22 cellular contexts compared by ENCODE assay signal in genomic region chr4:179029683-179030082, GRCh38.
"Had no signal": no experiment of that assay in that cellular context is flagged by ENCODE, and none has a peak within 500 bp of the region (broad histone marks: within the 10 kb centered on the region; RNA-seq: fewer than 3 reads in every experiment).

No MANE protein-coding gene starts in this region.

- ATAC-seq: effector memory CD8-positive, alpha-beta T cell; esophagus mucosa; foreskin keratinocyte; gastrocnemius medialis; gastroesophageal sphincter; heart left ventricle; heart right ventricle had no signal

- H3K27ac Mint-ChIP-seq: dendritic cell treated with granulocyte-macrophage colony-stimulating factor and Interleukin-4, amounts not matched to agents 40 ng/mL and 50 ng/mL, for 4 days; effector memory CD8-positive, alpha-beta T cell; endodermal cell had no signal

- H3K4me3 Mint-ChIP-seq: dendritic cell treated with granulocyte-macrophage colony-stimulating factor and Interleukin-4, amounts not matched to agents 40 ng/mL and 50 ng/mL, for 4 days; effector memory CD8-positive, alpha-beta T cell; endodermal cell had no signal

- DNase-seq: colonic mucosa; cortex of kidney; dermis blood vessel endothelial cell; dorsolateral prefrontal cortex; effector CD4-positive, alpha-beta T cell; effector CD8-positive, alpha-beta T cell; effector memory CD4-positive, alpha-beta T cell; effector memory CD8-positive, alpha-beta T cell; endodermal cell; erythroblast; esophagus squamous epithelium; foreskin fibroblast; foreskin keratinocyte; foreskin melanocyte; gastrocnemius medialis; glutamatergic neuron; head of caudate nucleus; heart right ventricle had no signal

- H3K27me3 Mint-ChIP-seq: dendritic cell treated with granulocyte-macrophage colony-stimulating factor and Interleukin-4, amounts not matched to agents 40 ng/mL and 50 ng/mL, for 4 days; effector memory CD8-positive, alpha-beta T cell had no signal

- H3K4me1 Mint-ChIP-seq: endodermal cell had no signal
